Comparison of ENCODE assay signal across 23 cellular contexts in the genomic region with DNA sequence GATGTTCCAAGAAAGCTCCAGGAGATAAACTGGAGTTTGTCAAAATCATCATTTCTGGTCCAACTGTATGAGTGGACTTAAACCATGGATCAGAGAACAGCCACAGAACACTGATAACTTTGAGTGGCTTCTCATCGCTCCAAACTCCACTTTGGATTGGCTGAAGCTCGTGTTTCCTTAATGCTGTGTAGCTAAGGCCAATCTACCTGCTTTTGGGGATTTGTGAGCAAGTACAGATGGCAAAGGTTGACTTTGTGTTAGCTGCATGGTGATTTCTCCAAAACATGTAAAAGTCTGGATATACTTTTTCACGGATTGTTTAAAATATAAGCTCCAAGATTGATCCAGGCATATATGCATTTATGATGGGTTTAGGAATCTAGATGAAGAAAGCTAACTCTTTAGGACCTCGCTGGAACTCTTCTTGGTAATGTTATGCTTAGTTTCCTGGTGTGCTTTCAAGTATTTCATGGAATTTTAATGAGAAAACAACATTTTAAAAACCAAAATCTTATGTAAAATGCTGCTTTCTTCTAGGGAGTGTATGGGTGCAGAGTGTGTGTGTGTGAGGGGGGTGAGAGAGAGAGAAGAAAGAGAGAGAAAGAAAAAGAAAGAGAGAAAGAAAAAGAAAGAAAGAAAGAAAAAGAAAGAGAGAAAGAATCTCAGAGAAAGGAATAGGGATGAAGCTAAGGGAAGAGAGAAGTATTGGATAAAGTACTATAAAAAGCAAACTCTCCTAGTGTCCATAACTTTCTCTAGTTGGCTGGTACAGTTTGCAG.
"Had no signal": no experiment of that assay in that cellular context is flagged by ENCODE, and none has a peak within 500 bp of the region (broad histone marks: within the 10 kb centered on the region; RNA-seq: fewer than 3 reads in every experiment).

No MANE protein-coding gene starts in this region.

- ATAC-seq: Panc1, SK-N-SH treated with all-trans-retinoic acid at 6 μM for 48 hours had no signal

- FAIRE-seq: HTR-8/SVneo had no signal

- H3K27me3 ChIP-seq: MG63 had no signal

- H3K4me3 ChIP-seq: MG63 had no signal

- H3K9me3 ChIP-seq: MG63 had no signal

- H3K27ac ChIP-seq: HL-60, RWPE1 had no signal

- DNase-seq: KBM-7, MG63, NCI-H1092, NCI-H1105 treated with DMSO at 0.1 percent for 48 hours, NCI-H1417 treated with DMSO at 0.1 percent for 48 hours, NCI-H146, NCI-H1694 treated with DMSO at 0.1 percent for 48 hours, NCI-H1930, NCI-H2081, NCI-H2107, NCI-H2171, NCI-H226, NCI-H446, NCI-H510A, NCI-H524 treated with DMSO at 0.1 percent for 48 hours, NCI-H69, NCI-H774, SHP77 had no signal

- H3K36me3 ChIP-seq: MG63 had no signal
